In genomic region chr7:73831656-73832579, GRCh38 we compare ENCODE assay signal across 9 cellular contexts. TPM values are rescaled to one million over a fixed set of nuclear protein-coding genes. Genes with fewer than 3 reads are reported as not detected.
DNase-seq lines count a peak whose midpoint lies in the region; ATAC-seq, FAIRE-seq and TF ChIP-seq lines count a peak whose summit lies in the region.
"Had no signal": no experiment of that assay in that cellular context is flagged by ENCODE, and none has a peak within 500 bp of the region (broad histone marks: within the 10 kb centered on the region; RNA-seq: fewer than 3 reads in every experiment).

No MANE protein-coding gene starts in this region.

- H3K4me1 ChIP-seq in K562 (replicated peaks in 1 of 2; ENCODE audit: control insufficient read depth in 2 of 2, insufficient read depth in 2 of 2, low read length in 2 of 2) (peaks cover 23 to 44% of the 10 kb centered on the region in 2 experiments), mesenchymal stem cell (ENCODE audit: control insufficient read depth, insufficient read depth, low read depth, low read length) (peaks cover 32% of the 10 kb centered on the region)

- H3K14ac ChIP-seq in mesenchymal stem cell (ENCODE audit: low read length in 2 of 2), result peak overlapping the region in 1 of 2 experiments; percentile 18

- peak overlapping the region; percentile 85 for H4K91ac ChIP-seq in mesenchymal stem cell (ENCODE audit: low read length)

- H4K20me1 ChIP-seq in K562 (replicated peaks; ENCODE audit: control insufficient read depth, insufficient read depth, low read length), result no peaks in the 10 kb centered on the region

- POLR2A ChIA-PET in AG04450 (lab: Yijun Ruan, JAX) (interaction anchor here (0.9 to 1.5 kb wide), 2 partner anchors 10 kb away, joined by 3 to 5 read pairs; partner anchors contain the start of gene METTL27), K562 (lab: Yijun Ruan, JAX) (interaction anchor here (1.7 kb wide), 1 partner anchor 9 kb away, joined by 5 read pairs; no protein-coding TSS in a partner anchor)

- no peaks in the 10 kb centered on the region for H3K79me1 ChIP-seq in mesenchymal stem cell (replicated peaks; ENCODE audit: low read length, poor library complexity, severe bottlenecking)

- peak overlapping the region; percentile 13 for H2AK5ac ChIP-seq in mesenchymal stem cell (ENCODE audit: low read length, severe bottlenecking)

- TF ChIP-seq CTCF in AG04450 (IDR thresholded peaks at IDR 0.05; ENCODE audit: low read depth, low read length) (no peak), K562 (IDR thresholded peaks at IDR 0.05 in 2 of 3, conservative IDR thresholded peaks at IDR 0.05 in 1 of 3; ENCODE audit: insufficient read depth in 2 of 3, low read depth in 1 of 3, low read length in 3 of 3) (no peak)

- no peak for TF ChIP-seq POLR2A in K562 (conservative IDR thresholded peaks at IDR 0.05)

- H3K4me2 ChIP-seq in K562 (ENCODE audit: insufficient read depth, low read length) (no peak overlapping the region), mesenchymal stem cell (ENCODE audit: low read length, poor library complexity, severe bottlenecking) (no peak overlapping the region)

- no peaks in the 10 kb centered on the region for H3K79me2 ChIP-seq in K562 (ENCODE audit: control insufficient read depth, insufficient read depth, low read length)

- no peak for ATAC-seq in K562

- CTCF ChIA-PET in AG04450 (lab: Charles Lee), result interaction anchor here (0.7 to 1.1 kb wide), 2 partner anchors 20 to 195 kb away, joined by 3 to 4 read pairs; no protein-coding TSS in a partner anchor
- CTCF ChIA-PET in K562 (lab: Yijun Ruan, JAX; ENCODE audit: low intra/inter-chr PET ratio), result no interaction called here

- no peak for DNase-seq in AG04450 (ENCODE audit: low read depth, low spot score)
- DNase-seq in NCI-H1417 treated with DMSO at 0.1 percent for 48 hours (lab: John Stamatoyannopoulos, UW), result peak; percentile 64
- no peak for DNase-seq in K562 (ENCODE audit: extremely low read depth in 1 of 4, low spot score in 3 of 4)
- DNase-seq in mesenchymal stem cell, result no peak
- no peak for DNase-seq in GM19240 (ENCODE audit: insufficient read length, low spot score)
- no peak for DNase-seq in hippocampal formation (lab: John Stamatoyannopoulos, UW)
- no peak for DNase-seq in NCI-H446 (lab: John Stamatoyannopoulos, UW)
- no peak for DNase-seq in SIG-M5 treated with dmso at 0.1 percent for 504 hours (lab: John Stamatoyannopoulos, UW; ENCODE audit: unreplicated experiment)
- DNase-seq: C1 segment of cervical spinal cord had no signal

- peaks cover 5% of the 10 kb centered on the region; the same call in 1 of the 2 replicates for H3K9me3 ChIP-seq in AG04450 (ENCODE audit: control insufficient read depth, insufficient read depth, low read length)
- no peaks in the 10 kb centered on the region for H3K9me3 ChIP-seq in K562 (replicated peaks; ENCODE audit: control insufficient read depth, insufficient read depth, low read depth, low read length)
- no peaks in the 10 kb centered on the region for H3K9me3 ChIP-seq in mesenchymal stem cell (ENCODE audit: control insufficient read depth, low read length)

- H3K27me3 ChIP-seq in AG04450 (ENCODE audit: control insufficient read depth, insufficient read depth, low read length), result no peaks in the 10 kb centered on the region
- no peaks in the 10 kb centered on the region for H3K27me3 ChIP-seq in K562 (ENCODE audit: control insufficient read depth in 2 of 2, insufficient read depth in 2 of 2, low read length in 2 of 2)
- no peaks in the 10 kb centered on the region for H3K27me3 ChIP-seq in mesenchymal stem cell (ENCODE audit: control insufficient read depth in 1 of 2, insufficient read depth in 1 of 2, low read length in 2 of 2)

- H3K18ac ChIP-seq in mesenchymal stem cell (ENCODE audit: low read depth in 1 of 2, low read length in 2 of 2), result peak overlapping the region; percentile 1 to 55

- peak overlapping the region in 1 of 2 experiments; percentile 51 for H3K23ac ChIP-seq in mesenchymal stem cell (ENCODE audit: low read length in 2 of 2)

- H2BK120ac ChIP-seq in mesenchymal stem cell (ENCODE audit: low read depth, low read length), result peak overlapping the region; percentile 13

- no peak for TF ChIP-seq EP300 in K562 (IDR thresholded peaks at IDR 0.05; ENCODE audit: low read length)

- H3K9me1 ChIP-seq in K562 (ENCODE audit: control insufficient read depth, insufficient read depth, low read length), result no peaks in the 10 kb centered on the region

- H3K9ac ChIP-seq in K562 (ENCODE audit: insufficient read depth in 1 of 2, low read depth in 2 of 2, low read length in 2 of 2) (peak overlapping the region in 1 of 2 experiments; percentile 75; a peak in 2 of 4 replicates), mesenchymal stem cell (ENCODE audit: low read length) (peak overlapping the region; percentile 56)

- no TSS peak for BruUV-seq in K562 (replicated peaks; lab: Mats Ljungman, UMichigan)

- no peak overlapping the region for H3K4ac ChIP-seq in mesenchymal stem cell (ENCODE audit: low read depth in 1 of 2, low read length in 2 of 2)

- TF ChIP-seq RAD21 in K562 (CRISPR knock-in tag; conservative IDR thresholded peaks at IDR 0.05 in 1 of 2, IDR thresholded peaks at IDR 0.05 in 1 of 2), result no peak

- in situ Hi-C loops in K562 (cut with MboI), result no loop called here

- FAIRE-seq in K562 (lab: Jason Lieb, UNC), result peak; percentile 15

- intact Hi-C loops in K562 (cut with micrococcal nuclease), result no loop called here

- H2BK15ac ChIP-seq in mesenchymal stem cell (ENCODE audit: low read depth, poor library complexity, severe bottlenecking), result peak overlapping the region; percentile 84

- H3K27ac ChIP-seq in AG04450 (ENCODE audit: low read depth, low read length), result peak overlapping the region; percentile 11
- H3K27ac ChIP-seq in K562 (ENCODE audit: extremely low read depth, low read depth, low read length), result no peak overlapping the region
- no peak overlapping the region for H3K27ac ChIP-seq in mesenchymal stem cell (ENCODE audit: low read length, poor library complexity, severe bottlenecking)

- no peaks in the 10 kb centered on the region for H3K36me3 ChIP-seq in K562 (ENCODE audit: control insufficient read depth, insufficient read depth, low read length)
- no peaks in the 10 kb centered on the region for H3K36me3 ChIP-seq in mesenchymal stem cell (ENCODE audit: control insufficient read depth in 1 of 2, insufficient read depth in 2 of 2, low read depth in 1 of 2, low read length in 2 of 2)

- no peak overlapping the region for H3K4me3 ChIP-seq in AG04450 (ENCODE audit: low read depth, low read length)
- H3K4me3 ChIP-seq in K562, result no peak overlapping the region
- peak overlapping the region in 1 of 2 experiments; percentile 56 for H3K4me3 ChIP-seq in mesenchymal stem cell (ENCODE audit: insufficient read depth in 1 of 2, low read depth in 1 of 2, low read length in 2 of 2)

- H2BK5ac ChIP-seq in mesenchymal stem cell (ENCODE audit: low read depth, low read length, poor library complexity, severe bottlenecking), result no peak overlapping the region

- H2AFZ ChIP-seq in K562 (ENCODE audit: low read depth, low read length), result no peak overlapping the region; the same call in 1 of the 2 replicates
- no peak overlapping the region for H2AFZ ChIP-seq in mesenchymal stem cell (ENCODE audit: low read depth, low read length)

- peak overlapping the region; percentile 38 to 80 for H2BK12ac ChIP-seq in mesenchymal stem cell (ENCODE audit: low read length in 2 of 2)

- H4K8ac ChIP-seq in mesenchymal stem cell (ENCODE audit: low read length), result peak overlapping the region; percentile 95

- WGBS in K562 (ENCODE audit: insufficient coverage, low coverage, missing lambda C conversion rate), result 73% methylated on average over 24 of the region's 28 CpGs
- 82% methylated on average over 25 of the region's 28 CpGs for WGBS in mesenchymal stem cell

RNA-seq across cellular contexts. Expression of gene CLDN4, which starts 1.1 kb away (rescaled TPM):
- polyA plus RNA-seq in AG04450 (2011; rRNA removed), result 0.15 and 0.16 TPM in 2 replicates
- 0.04 TPM in 1 of 2 replicates, not detected in the other for polyA minus RNA-seq in AG04450 (2011; rRNA and poly(A)+ RNA removed)
- 1.8 and 2.6 TPM in 2 replicates for total RNA-seq in K562 (2011; cell fraction: chromatin; rRNA removed; ENCODE audit: low replicate concordance)
- 0.66 and 1.0 TPM in 2 replicates for total RNA-seq in K562 (2011; cell fraction: nucleolus; rRNA removed)
- 2.3 and 2.8 TPM in 2 replicates for total RNA-seq in K562 (2011; cell fraction: nucleoplasm; rRNA removed)
- total RNA-seq in K562 (2014; rRNA removed), result 0.05 and 0.08 TPM in 2 replicates
- 0.06 TPM in 1 of 2 replicates, not detected in the other for total RNA-seq in K562 (2014; rRNA removed; fragmentation: Illumina TruSeq; extraction: Trizol)
- total RNA-seq in K562 (2015; rRNA removed; fragmentation: Illumina TruSeq; extraction: Trizol), result 0.04 and 0.07 TPM in 2 replicates
- 0.60 and 0.63 TPM in 2 replicates for total RNA-seq in K562 (2021)
- 0.06 and 0.37 TPM in 2 replicates for polyA plus RNA-seq in K562 (2011; rRNA removed)
- polyA plus RNA-seq in K562 (2011; cell fraction: cytosol; rRNA removed), result 0.18 TPM in 2 replicates
- polyA plus RNA-seq in K562 (2011; cell fraction: nucleus; rRNA removed), result 0.16 and 0.48 TPM in 2 replicates
- 0.13 and 0.25 TPM in 2 replicates for polyA plus RNA-seq in K562 (2012)
- polyA plus RNA-seq in K562 (2014; fragmentation: Illumina TruSeq; extraction: Trizol), result 0.10 and 0.21 TPM in 2 replicates
- not detected for polyA plus RNA-seq in K562 (2014; fragmentation: Nextera tagmentation; extraction: Ambion mirVana)
- polyA plus RNA-seq in K562 (2014; rRNA removed), result 0.05 and 0.13 TPM in 2 replicates
- polyA minus RNA-seq in K562 (2011; rRNA and poly(A)+ RNA removed), result 0.07 and 0.66 TPM in 2 replicates
- polyA minus RNA-seq in K562 (2011; cell fraction: cytosol; rRNA and poly(A)+ RNA removed), result 0.67 TPM in 1 of 2 replicates, not detected in the other
- polyA minus RNA-seq in K562 (2011; cell fraction: nucleus; rRNA and poly(A)+ RNA removed), result 0.27 TPM in 1 of 2 replicates, not detected in the other
- polyA plus RNA-seq in mesenchymal stem cell (2013, experiment 1 of 2), result 0.18 TPM
- polyA plus RNA-seq in mesenchymal stem cell (2013, experiment 2 of 2), result 0.14 TPM

RNA-seq across cellular contexts. Expression of gene METTL27, which starts 10.4 kb away (rescaled TPM):
- 2.6 and 4.4 TPM in 2 replicates for polyA plus RNA-seq in AG04450 (2011; rRNA removed)
- polyA minus RNA-seq in AG04450 (2011; rRNA and poly(A)+ RNA removed), result 1.4 and 2.5 TPM in 2 replicates
- total RNA-seq in K562 (2011; cell fraction: chromatin; rRNA removed; ENCODE audit: low replicate concordance), result 1.9 and 4.9 TPM in 2 replicates
- total RNA-seq in K562 (2011; cell fraction: nucleolus; rRNA removed), result 3.6 and 4.8 TPM in 2 replicates
- total RNA-seq in K562 (2011; cell fraction: nucleoplasm; rRNA removed), result 2.0 and 5.0 TPM in 2 replicates
- 0.32 and 0.94 TPM in 2 replicates for total RNA-seq in K562 (2014; rRNA removed)
- total RNA-seq in K562 (2014; rRNA removed; fragmentation: Illumina TruSeq; extraction: Trizol), result not detected in 2 replicates
- total RNA-seq in K562 (2015; rRNA removed; fragmentation: Illumina TruSeq; extraction: Trizol), result not detected in 2 replicates
- 0.42 and 0.73 TPM in 2 replicates for total RNA-seq in K562 (2021)
- 0.33 and 0.49 TPM in 2 replicates for polyA plus RNA-seq in K562 (2011; rRNA removed)
- 0.59 and 1.3 TPM in 2 replicates for polyA plus RNA-seq in K562 (2011; cell fraction: cytosol; rRNA removed)
- polyA plus RNA-seq in K562 (2011; cell fraction: nucleus; rRNA removed), result 1.4 and 3.9 TPM in 2 replicates
- 0.25 and 0.58 TPM in 2 replicates for polyA plus RNA-seq in K562 (2012)
- polyA plus RNA-seq in K562 (2014; fragmentation: Illumina TruSeq; extraction: Trizol), result 0.69 TPM in 1 of 2 replicates, not detected in the other
- under 1 TPM in 1 of 2 experiments, not detected in 1; 0.08 TPM for polyA plus RNA-seq in K562 (2014; fragmentation: Nextera tagmentation; extraction: Ambion mirVana)
- 0.35 and 0.82 TPM in 2 replicates for polyA plus RNA-seq in K562 (2014; rRNA removed)
- 0.53 and 1.1 TPM in 2 replicates for polyA minus RNA-seq in K562 (2011; rRNA and poly(A)+ RNA removed)
- not detected in 2 replicates for polyA minus RNA-seq in K562 (2011; cell fraction: cytosol; rRNA and poly(A)+ RNA removed)
- 1.6 and 1.9 TPM in 2 replicates for polyA minus RNA-seq in K562 (2011; cell fraction: nucleus; rRNA and poly(A)+ RNA removed)
- polyA plus RNA-seq in mesenchymal stem cell (2013, experiment 1 of 2), result 0.83 TPM
- polyA plus RNA-seq in mesenchymal stem cell (2013, experiment 2 of 2), result 1.00 TPM

RNA-seq across cellular contexts. Expression of gene TMEM270, which starts 29.0 kb away (rescaled TPM):
- polyA plus RNA-seq in AG04450 (2011; rRNA removed) (not detected in 2 replicates), K562 (2011; rRNA removed) (not detected in 2 replicates), K562 (2014; fragmentation: Illumina TruSeq; extraction: Trizol) (not detected in 2 replicates), K562 (2014; fragmentation: Nextera tagmentation; extraction: Ambion mirVana) (not detected), K562 (2014; rRNA removed) (not detected in 2 replicates)
- not detected in 2 replicates for polyA minus RNA-seq in AG04450 (2011; rRNA and poly(A)+ RNA removed)
- total RNA-seq in K562 (2011; cell fraction: chromatin; rRNA removed; ENCODE audit: low replicate concordance), result not detected in 2 replicates
- total RNA-seq in K562 (2011; cell fraction: nucleolus; rRNA removed), result not detected in 2 replicates
- not detected in 2 replicates for total RNA-seq in K562 (2011; cell fraction: nucleoplasm; rRNA removed)
- total RNA-seq in K562 (2014; rRNA removed) (not detected in 2 replicates), K562 (2014; rRNA removed; fragmentation: Illumina TruSeq; extraction: Trizol) (not detected in 2 replicates), K562 (2015; rRNA removed; fragmentation: Illumina TruSeq; extraction: Trizol) (not detected in 2 replicates), K562 (2021) (not detected in 2 replicates)
- polyA plus RNA-seq in K562 (2011; cell fraction: cytosol; rRNA removed), result not detected in 2 replicates
- not detected in 2 replicates for polyA plus RNA-seq in K562 (2011; cell fraction: nucleus; rRNA removed)
- not detected in 2 replicates for polyA plus RNA-seq in K562 (2012)
- polyA minus RNA-seq in K562 (2011; rRNA and poly(A)+ RNA removed), result not detected in 2 replicates
- not detected in 2 replicates for polyA minus RNA-seq in K562 (2011; cell fraction: cytosol; rRNA and poly(A)+ RNA removed)
- polyA minus RNA-seq in K562 (2011; cell fraction: nucleus; rRNA and poly(A)+ RNA removed), result not detected in 2 replicates
- polyA plus RNA-seq in mesenchymal stem cell (2013, experiment 1 of 2), result not detected
- not detected for polyA plus RNA-seq in mesenchymal stem cell (2013, experiment 2 of 2)
